In the genomic region with DNA sequence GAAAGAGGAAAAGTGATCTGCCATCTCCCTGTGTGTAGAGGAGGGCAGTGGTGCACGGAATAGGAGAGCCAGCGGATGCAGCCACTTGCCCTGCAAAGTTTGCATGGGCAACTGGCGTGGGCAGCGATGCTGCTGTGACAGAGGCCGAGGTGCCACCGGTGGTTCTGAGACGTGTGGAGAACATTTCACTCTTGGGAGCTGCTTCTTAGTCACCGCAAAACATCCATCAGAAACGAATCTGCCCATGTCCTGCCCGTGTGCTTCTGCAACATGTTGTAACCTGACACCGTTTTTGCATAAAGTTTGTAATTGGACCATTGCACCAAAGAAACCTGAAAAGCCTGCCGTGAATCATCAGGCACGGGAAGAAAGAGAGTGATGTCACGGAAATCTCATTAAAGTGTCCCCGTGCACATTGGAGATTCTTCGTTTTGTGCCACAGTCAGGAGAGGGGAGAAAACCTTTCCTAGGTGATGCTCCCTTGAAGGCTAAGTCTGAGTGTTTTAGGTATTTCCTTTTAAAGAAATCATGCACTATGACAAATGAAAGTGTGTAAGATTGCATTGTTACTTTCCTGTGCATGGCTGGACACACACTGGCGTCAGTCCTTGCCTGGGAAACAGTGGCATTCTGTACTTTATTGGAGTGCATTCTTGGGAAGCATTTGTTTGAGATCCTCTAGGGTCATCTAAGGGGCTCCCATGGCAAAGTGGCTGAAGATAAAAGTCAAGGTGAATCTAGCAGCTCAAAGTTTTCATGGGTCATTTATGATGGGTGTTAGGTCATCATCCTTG, we compare ENCODE assay signal across 8 cellular contexts.
DNase-seq lines count a peak whose midpoint lies in the region; ATAC-seq and TF ChIP-seq lines count a peak whose summit lies in the region.

No MANE protein-coding gene starts in this region.

- peaks cover 0 to 22% (median 5%) of the 10 kb centered on the region in 4 donors for H3K4me1 ChIP-seq in tibial artery

- TF ChIP-seq CTCF in AG09319 (IDR thresholded peaks at IDR 0.05; ENCODE audit: low read depth, low read length) = no peak
- TF ChIP-seq CTCF in tibial artery (IDR thresholded peaks at IDR 0.05) = no peak

- intact Hi-C loops in tibial artery (cut with DNase I; ENCODE audit: low total_unique reads) = no loop called here

- no peaks in the 10 kb centered on the region for H3K36me3 ChIP-seq in tibial artery

- ATAC-seq in GM21447 (IDR thresholded peaks at IDR 0.05; ENCODE audit: unreplicated experiment) (peak; percentile 40), GM21619 (IDR thresholded peaks at IDR 0.05; ENCODE audit: unreplicated experiment) (no peak)

- no peak overlapping the region for H3K4me3 Mint-ChIP-seq in immature natural killer cell

- H3K27ac ChIP-seq in tibial artery = peak overlapping the region; percentile 50 to 53

- peak; percentile 64 for DNase-seq in AG09319 (ENCODE audit: extremely low read depth, low read depth)
- DNase-seq in NCI-H187 treated with DMSO at 0.1 percent for 48 hours (lab: John Stamatoyannopoulos, UW) = peak; percentile 34
- DNase-seq in astrocyte of the hippocampus (ENCODE audit: low read depth, low spot score) = peak; percentile 95
- DNase-seq in kidney glomerular epithelial cell (lab: John Stamatoyannopoulos, UW) = peak; percentile 95
- peak; percentile 63 to 83 for DNase-seq in tibial artery
- DNase-seq in immature natural killer cell = no peak

- H3K9me3 ChIP-seq in tibial artery = no peaks in the 10 kb centered on the region

- no peaks in the 10 kb centered on the region for H3K36me3 Mint-ChIP-seq in immature natural killer cell

- H3K27ac Mint-ChIP-seq in immature natural killer cell = no peak overlapping the region

- H3K27me3 Mint-ChIP-seq in immature natural killer cell (ENCODE audit: low read depth in 3 of 3) = peaks cover 0 to 6% (median 2%) of the 10 kb centered on the region in 3 donors

- no peaks in the 10 kb centered on the region for H3K27me3 ChIP-seq in tibial artery

- H3K4me1 Mint-ChIP-seq in immature natural killer cell = peaks cover 12% of the 10 kb centered on the region in 2 donors

- peak overlapping the region; percentile 1 to 7 for H3K4me3 ChIP-seq in tibial artery

- H3K9me3 Mint-ChIP-seq in immature natural killer cell = no peaks in the 10 kb centered on the region

Comparison
In these comparisons a context has a peak if more than half of its experiments do, and no peak if none do; other contexts are left out.
1. DNase-seq: peak in AG09319 (single experiment), NCI-H187 treated with DMSO at 0.1 percent for 48 hours (single experiment), astrocyte of the hippocampus (single experiment), kidney glomerular epithelial cell (single experiment) and tibial artery (2 of 2); none in immature natural killer cell (0 of 3).